Comparison of ENCODE assay signal across 12 cellular contexts in the genomic region with DNA sequence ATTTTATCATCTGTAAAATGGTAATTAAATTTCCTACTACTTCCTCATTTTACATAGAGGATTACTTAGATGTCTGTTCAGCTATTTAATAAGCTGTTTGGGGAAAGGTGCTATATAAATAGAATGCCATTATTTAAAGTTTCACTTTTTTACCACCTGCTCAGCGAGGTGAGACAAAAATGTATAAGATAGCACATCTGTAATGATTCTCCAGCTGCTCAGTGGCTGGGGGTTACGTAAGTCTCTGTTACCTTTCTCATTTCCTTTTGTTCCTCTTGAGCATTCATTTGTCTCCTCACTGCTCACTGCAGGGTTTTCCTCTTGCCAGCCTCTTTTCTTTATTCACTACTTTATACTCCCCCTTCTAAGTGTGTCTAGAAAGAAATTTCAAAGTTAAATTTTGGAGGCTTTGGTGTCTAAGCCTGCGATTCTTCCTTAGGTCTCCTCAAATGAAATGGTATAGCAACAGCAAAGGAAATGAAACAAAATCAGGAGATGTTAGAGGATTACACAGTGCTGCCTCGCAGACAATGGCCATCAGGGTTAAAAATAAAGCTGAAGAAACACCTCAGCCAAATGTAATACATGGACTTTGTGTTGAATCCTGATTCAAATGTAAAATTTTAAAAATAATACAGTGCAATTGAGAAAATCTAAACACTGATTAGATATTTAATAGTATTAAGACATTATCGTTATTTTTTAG. TPM values are rescaled to one million over a fixed set of nuclear protein-coding genes. Genes with fewer than 3 reads are reported as not detected.
DNase-seq lines count a peak whose midpoint lies in the region; ATAC-seq, FAIRE-seq and TF ChIP-seq lines count a peak whose summit lies in the region.
"Had no signal": no experiment of that assay in that cellular context is flagged by ENCODE, and none has a peak within 500 bp of the region (broad histone marks: within the 10 kb centered on the region; RNA-seq: fewer than 3 reads in every experiment).

No MANE protein-coding gene starts in this region.

- CTCF ChIA-PET in OCI-LY7 (lab: Charles Lee; ENCODE audit: unreplicated experiment), result interaction anchor here (0.5 to 1.3 kb wide), 3 partner anchors 61 to 106 kb away, joined by 5 to 9 read pairs (median 5); no protein-coding TSS in a partner anchor

- peak overlapping the region; percentile 82 for H3K4me2 ChIP-seq in OCI-LY7 (ENCODE audit: low read length)

- intact Hi-C loops in OCI-LY7 (cut with micrococcal nuclease; ENCODE audit: unreplicated experiment), result loop anchor here (1.0 to 2.0 kb wide), 3 partner anchors 45 to 104 kb away; partner anchors contain the start of gene RGS16

- H3K4me1 ChIP-seq in OCI-LY7 (ENCODE audit: insufficient read depth, low read length, poor library complexity, severe bottlenecking), result peaks cover 88% of the 10 kb centered on the region

- peak; percentile 93 for FAIRE-seq in GM18507 (lab: Jason Lieb, UNC)

- H3K79me2 ChIP-seq in OCI-LY7 (ENCODE audit: insufficient read depth, low read depth, low read length), result no peaks in the 10 kb centered on the region

- no peaks in the 10 kb centered on the region for H3K9me2 ChIP-seq in OCI-LY7 (ENCODE audit: insufficient read depth, low read length)

- H3K9me3 ChIP-seq in OCI-LY7 (ENCODE audit: low read length), result no peaks in the 10 kb centered on the region

- POLR2A ChIA-PET in OCI-LY7 (lab: Charles Lee), result interaction anchor here (0.6 to 6.8 kb wide), 17 partner anchors 9 to 246 kb away, joined by 3 to 69 read pairs (median 10); partner anchors contain the start of gene RGS16

- no peaks in the 10 kb centered on the region for H3K36me3 ChIP-seq in OCI-LY7 (ENCODE audit: insufficient read depth, low read length)

- H2AFZ ChIP-seq in OCI-LY7 (ENCODE audit: low read length), result peak overlapping the region; percentile 54; the same call in 1 of the 2 replicates

- no peaks in the 10 kb centered on the region for H4K20me1 ChIP-seq in OCI-LY7 (ENCODE audit: insufficient read depth, low read length)

- DNase-seq in GM18507 (ENCODE audit: extremely low spot score, insufficient read length, low read depth) (peak; percentile 35), GM20000 (ENCODE audit: low spot score) (peak; percentile 67), OCI-LY7 (ENCODE audit: low spot score) (peak; percentile 91), NCI-H1092 treated with DMSO at 0.1 percent for 48 hours (lab: John Stamatoyannopoulos, UW) (no peak), NCI-H446 (lab: John Stamatoyannopoulos, UW) (no peak), NCI-H345 treated with DMSO at 0.1 percent for 48 hours (lab: John Stamatoyannopoulos, UW; ENCODE audit: unreplicated experiment) (no peak), occipital lobe (lab: John Stamatoyannopoulos, UW) (no peak)
- DNase-seq: NCI-H187 treated with DMSO at 0.1 percent for 48 hours; stimulated activated naive CD8-positive, alpha-beta T cell treated with anti-CD3 and anti-CD28 coated beads, Interleukin-15, Interleukin-2, amounts not matched to agents 100 U/mL and 50 U/mL, for 24 hours had no signal

- no peak for TF ChIP-seq CTCF in GM20000 (IDR thresholded peaks at IDR 0.05; ENCODE audit: extremely low read depth, missing control alignments)
- no peak for TF ChIP-seq CTCF in OCI-LY7 (conservative IDR thresholded peaks at IDR 0.05; ENCODE audit: low read length)

- ATAC-seq in HG03060 (IDR thresholded peaks at IDR 0.05; ENCODE audit: low read depth, unreplicated experiment), result peak; percentile 80
- ATAC-seq: stimulated activated naive CD8-positive, alpha-beta T cell treated with anti-CD3 and anti-CD28 coated beads, Interleukin-15, Interleukin-2, amounts not matched to agents 100 U/mL and 50 U/mL, for 24 hours had no signal

- peak overlapping the region; percentile 84 for H3K27ac ChIP-seq in OCI-LY7 (ENCODE audit: low read depth, low read length, poor library complexity, severe bottlenecking)

- BruUV-seq in OCI-LY7 (replicated peaks; lab: Mats Ljungman, UMichigan), result TSS peak; percentile 99

- H3K4me3 ChIP-seq in OCI-LY7 (ENCODE audit: low read depth, low read length, poor library complexity, severe bottlenecking), result peak overlapping the region; percentile 60

RNA-seq across cellular contexts. Expression of gene RGS8, which starts 6.8 kb away (rescaled TPM):
- 0.10 TPM in 1 of 2 replicates, not detected in the other for total RNA-seq in OCI-LY7 (2014; rRNA removed; shearing (Covaris generic))
- total RNA-seq in OCI-LY7 (2022), result 0.31 and 1.2 TPM in 2 replicates
- 7.8 TPM for total RNA-seq in occipital lobe
- total RNA-seq: mononuclear cell; T-helper 2 cell treated with Interferon-gamma antibody and Interleukin-4, amounts not matched to agents 100 ng/mL and 5 ng/mL, for 36 hours had no signal

Comparison
In these comparisons a context has a peak if more than half of its experiments do, and no peak if none do; other contexts are left out.
1. DNase-seq: peak in GM18507 (single experiment), GM20000 (single experiment) and OCI-LY7 (single experiment); none in NCI-H1092 treated with DMSO at 0.1 percent for 48 hours (single experiment), NCI-H446 (0 of 2), NCI-H345 treated with DMSO at 0.1 percent for 48 hours (single experiment) and occipital lobe (single experiment).